ENCODE assay signal across 1 cellular context in the genomic region with DNA sequence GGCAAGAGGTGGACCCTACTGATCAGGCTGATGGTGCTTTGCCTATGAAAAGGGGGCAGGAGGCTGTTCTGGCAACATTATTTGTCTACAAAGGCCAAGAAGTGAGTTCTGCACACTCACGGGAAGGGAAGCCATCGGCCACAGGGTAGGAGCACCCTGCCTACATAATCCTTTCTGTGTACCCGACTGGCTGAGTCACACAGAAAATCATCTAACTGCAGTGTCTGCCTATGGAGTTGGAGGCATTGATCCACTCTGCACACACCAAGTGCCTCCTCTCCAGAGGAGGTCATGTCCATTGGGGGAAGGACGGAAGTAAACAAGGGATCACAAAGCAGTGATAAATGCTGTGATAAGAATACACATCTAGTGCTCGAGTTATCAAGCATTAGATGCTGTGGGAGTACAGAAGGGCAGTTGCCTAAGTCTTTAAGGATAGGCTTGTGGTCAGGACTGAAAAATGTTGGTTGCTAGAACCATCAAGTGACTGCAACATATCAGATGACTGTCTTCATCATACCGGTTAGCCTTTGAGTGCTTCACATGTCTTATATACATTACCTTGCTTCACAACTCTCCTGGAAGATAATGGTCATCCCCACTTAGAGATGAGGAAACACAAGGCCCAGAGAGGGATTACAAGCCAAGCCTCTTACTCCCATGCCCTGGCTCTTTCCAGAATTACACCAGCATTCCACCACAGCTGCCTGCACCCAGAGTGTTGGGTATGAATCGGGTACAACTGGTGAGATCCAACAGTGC.
A peak's percentile ranks its signal among the peaks of the same experiment; 100 is the strongest.
TF ChIP-seq lines count a peak whose summit lies in the region.

No MANE protein-coding gene starts in this region.

TF ChIP-seq in HepG2, 621 proteins besides CTCF, POLR2A, EP300 and RAD21 (continued from another document and continues in another):
- TF ChIP-seq YY1 (IDR thresholded peaks at IDR 0.05; ENCODE audit: insufficient read depth, insufficient replicate concordance, low read depth, low read length) = peak; percentile 40
- no peak for TF ChIP-seq ELF1 (CRISPR knock-in tag; IDR thresholded peaks at IDR 0.05)
- TF ChIP-seq, protein P1, sequence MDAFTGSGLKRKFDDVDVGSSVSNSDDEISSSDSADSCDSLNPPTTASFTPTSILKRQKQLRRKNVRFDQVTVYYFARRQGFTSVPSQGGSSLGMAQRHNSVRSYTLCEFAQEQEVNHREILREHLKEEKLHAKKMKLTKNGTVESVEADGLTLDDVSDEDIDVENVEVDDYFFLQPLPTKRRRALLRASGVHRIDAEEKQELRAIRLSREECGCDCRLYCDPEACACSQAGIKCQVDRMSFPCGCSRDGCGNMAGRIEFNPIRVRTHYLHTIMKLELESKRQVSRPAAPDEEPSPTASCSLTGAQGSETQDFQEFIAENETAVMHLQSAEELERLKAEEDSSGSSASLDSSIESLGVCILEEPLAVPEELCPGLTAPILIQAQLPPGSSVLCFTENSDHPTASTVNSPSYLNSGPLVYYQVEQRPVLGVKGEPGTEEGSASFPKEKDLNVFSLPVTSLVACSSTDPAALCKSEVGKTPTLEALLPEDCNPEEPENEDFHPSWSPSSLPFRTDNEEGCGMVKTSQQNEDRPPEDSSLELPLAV (CRISPR knock-in tag; conservative IDR thresholded peaks at IDR 0.05; ENCODE audit: low read depth) = no peak
- peak; percentile 84; the same call in 1 of the 2 replicates for TF ChIP-seq HMG20A (CRISPR knock-in tag; IDR thresholded peaks at IDR 0.05; ENCODE audit: borderline replicate concordance)
- TF ChIP-seq RBAK (CRISPR knock-in tag; IDR thresholded peaks at IDR 0.05) = no peak
- TF ChIP-seq ZNF382 (CRISPR knock-in tag; IDR thresholded peaks at IDR 0.05; ENCODE audit: borderline replicate concordance) = no peak
- TF ChIP-seq HIVEP1 (CRISPR knock-in tag; IDR thresholded peaks at IDR 0.05) = no peak
- 0 out of 2 replicates have a peak, but pooled peaks have one; percentile 27 for TF ChIP-seq ZMYM4 (CRISPR knock-in tag; IDR thresholded peaks at IDR 0.05)
- TF ChIP-seq TGIF2 (CRISPR knock-in tag; IDR thresholded peaks at IDR 0.05) = no peak
- TF ChIP-seq POLR2AphosphoS2 (IDR thresholded peaks at IDR 0.05; ENCODE audit: low read depth, low read length) = 0 out of 2 replicates have a peak, but pooled peaks have one; percentile 22
- TF ChIP-seq, protein P2, sequence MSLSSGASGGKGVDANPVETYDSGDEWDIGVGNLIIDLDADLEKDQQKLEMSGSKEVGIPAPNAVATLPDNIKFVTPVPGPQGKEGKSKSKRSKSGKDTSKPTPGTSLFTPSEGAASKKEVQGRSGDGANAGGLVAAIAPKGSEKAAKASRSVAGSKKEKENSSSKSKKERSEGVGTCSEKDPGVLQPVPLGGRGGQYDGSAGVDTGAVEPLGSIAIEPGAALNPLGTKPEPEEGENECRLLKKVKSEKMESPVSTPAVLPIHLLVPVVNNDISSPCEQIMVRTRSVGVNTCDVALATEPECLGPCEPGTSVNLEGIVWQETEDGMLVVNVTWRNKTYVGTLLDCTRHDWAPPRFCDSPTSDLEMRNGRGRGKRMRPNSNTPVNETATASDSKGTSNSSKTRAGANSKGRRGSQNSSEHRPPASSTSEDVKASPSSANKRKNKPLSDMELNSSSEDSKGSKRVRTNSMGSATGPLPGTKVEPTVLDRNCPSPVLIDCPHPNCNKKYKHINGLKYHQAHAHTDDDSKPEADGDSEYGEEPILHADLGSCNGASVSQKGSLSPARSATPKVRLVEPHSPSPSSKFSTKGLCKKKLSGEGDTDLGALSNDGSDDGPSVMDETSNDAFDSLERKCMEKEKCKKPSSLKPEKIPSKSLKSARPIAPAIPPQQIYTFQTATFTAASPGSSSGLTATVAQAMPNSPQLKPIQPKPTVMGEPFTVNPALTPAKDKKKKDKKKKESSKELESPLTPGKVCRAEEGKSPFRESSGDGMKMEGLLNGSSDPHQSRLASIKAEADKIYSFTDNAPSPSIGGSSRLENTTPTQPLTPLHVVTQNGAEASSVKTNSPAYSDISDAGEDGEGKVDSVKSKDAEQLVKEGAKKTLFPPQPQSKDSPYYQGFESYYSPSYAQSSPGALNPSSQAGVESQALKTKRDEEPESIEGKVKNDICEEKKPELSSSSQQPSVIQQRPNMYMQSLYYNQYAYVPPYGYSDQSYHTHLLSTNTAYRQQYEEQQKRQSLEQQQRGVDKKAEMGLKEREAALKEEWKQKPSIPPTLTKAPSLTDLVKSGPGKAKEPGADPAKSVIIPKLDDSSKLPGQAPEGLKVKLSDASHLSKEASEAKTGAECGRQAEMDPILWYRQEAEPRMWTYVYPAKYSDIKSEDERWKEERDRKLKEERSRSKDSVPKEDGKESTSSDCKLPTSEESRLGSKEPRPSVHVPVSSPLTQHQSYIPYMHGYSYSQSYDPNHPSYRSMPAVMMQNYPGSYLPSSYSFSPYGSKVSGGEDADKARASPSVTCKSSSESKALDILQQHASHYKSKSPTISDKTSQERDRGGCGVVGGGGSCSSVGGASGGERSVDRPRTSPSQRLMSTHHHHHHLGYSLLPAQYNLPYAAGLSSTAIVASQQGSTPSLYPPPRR (CRISPR knock-in tag; IDR thresholded peaks at IDR 0.05; ENCODE audit: borderline replicate concordance) = peak; percentile 72
- TF ChIP-seq ZNF598 (CRISPR knock-in tag; IDR thresholded peaks at IDR 0.05; ENCODE audit: borderline replicate concordance) = 0 out of 2 replicates have a peak, but pooled peaks have one; percentile 14
- no peak for TF ChIP-seq KDM6A (CRISPR knock-in tag; IDR thresholded peaks at IDR 0.05; ENCODE audit: low read depth)
- TF ChIP-seq, protein P3, sequence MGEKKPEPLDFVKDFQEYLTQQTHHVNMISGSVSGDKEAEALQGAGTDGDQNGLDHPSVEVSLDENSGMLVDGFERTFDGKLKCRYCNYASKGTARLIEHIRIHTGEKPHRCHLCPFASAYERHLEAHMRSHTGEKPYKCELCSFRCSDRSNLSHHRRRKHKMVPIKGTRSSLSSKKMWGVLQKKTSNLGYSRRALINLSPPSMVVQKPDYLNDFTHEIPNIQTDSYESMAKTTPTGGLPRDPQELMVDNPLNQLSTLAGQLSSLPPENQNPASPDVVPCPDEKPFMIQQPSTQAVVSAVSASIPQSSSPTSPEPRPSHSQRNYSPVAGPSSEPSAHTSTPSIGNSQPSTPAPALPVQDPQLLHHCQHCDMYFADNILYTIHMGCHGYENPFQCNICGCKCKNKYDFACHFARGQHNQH (CRISPR knock-in tag; IDR thresholded peaks at IDR 0.05) = peak; percentile 56; the same call in 1 of the 2 replicates
- TF ChIP-seq SMC3 (IDR thresholded peaks at IDR 0.05; ENCODE audit: low read length) = peak; percentile 30; the same call in 1 of the 2 replicates
- no peak for TF ChIP-seq PHF21A (CRISPR knock-in tag; IDR thresholded peaks at IDR 0.05)
- no peak for TF ChIP-seq ZNF737 (CRISPR knock-in tag; IDR thresholded peaks at IDR 0.05; ENCODE audit: borderline replicate concordance)
- peak; percentile 30; the same call in 1 of the 2 replicates for TF ChIP-seq YEATS2 (CRISPR knock-in tag; IDR thresholded peaks at IDR 0.05; ENCODE audit: borderline replicate concordance)
- TF ChIP-seq, protein P4, sequence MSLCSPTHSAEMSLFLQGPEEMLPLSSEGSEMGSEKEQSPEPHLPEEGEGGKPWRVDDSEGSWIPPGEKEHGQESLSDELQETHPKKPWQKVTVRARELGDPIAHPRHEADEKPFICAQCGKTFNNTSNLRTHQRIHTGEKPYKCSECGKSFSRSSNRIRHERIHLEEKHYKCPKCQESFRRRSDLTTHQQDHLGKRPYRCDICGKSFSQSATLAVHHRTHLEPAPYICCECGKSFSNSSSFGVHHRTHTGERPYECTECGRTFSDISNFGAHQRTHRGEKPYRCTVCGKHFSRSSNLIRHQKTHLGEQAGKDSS (CRISPR knock-in tag; IDR thresholded peaks at IDR 0.05; ENCODE audit: borderline replicate concordance, low read depth) = no peak
- peak; percentile 52 for TF ChIP-seq ZNF644 (CRISPR knock-in tag; IDR thresholded peaks at IDR 0.05; ENCODE audit: low read depth)
- no peak for TF ChIP-seq ZNF567 (CRISPR knock-in tag; IDR thresholded peaks at IDR 0.05; ENCODE audit: borderline replicate concordance)
- TF ChIP-seq POLR2AphosphoS5 (IDR thresholded peaks at IDR 0.05; ENCODE audit: low read depth, low read length) = peak; percentile 42; the same call in 1 of the 2 replicates
- TF ChIP-seq, protein P5, sequence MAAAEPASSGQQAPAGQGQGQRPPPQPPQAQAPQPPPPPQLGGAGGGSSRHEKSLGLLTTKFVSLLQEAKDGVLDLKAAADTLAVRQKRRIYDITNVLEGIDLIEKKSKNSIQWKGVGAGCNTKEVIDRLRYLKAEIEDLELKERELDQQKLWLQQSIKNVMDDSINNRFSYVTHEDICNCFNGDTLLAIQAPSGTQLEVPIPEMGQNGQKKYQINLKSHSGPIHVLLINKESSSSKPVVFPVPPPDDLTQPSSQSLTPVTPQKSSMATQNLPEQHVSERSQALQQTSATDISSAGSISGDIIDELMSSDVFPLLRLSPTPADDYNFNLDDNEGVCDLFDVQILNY (CRISPR knock-in tag; conservative IDR thresholded peaks at IDR 0.05) = no peak
- peak; percentile 85; the same call in 1 of the 2 replicates for TF ChIP-seq GLI4 (CRISPR knock-in tag; IDR thresholded peaks at IDR 0.05; ENCODE audit: borderline replicate concordance)
- TF ChIP-seq, protein P6, sequence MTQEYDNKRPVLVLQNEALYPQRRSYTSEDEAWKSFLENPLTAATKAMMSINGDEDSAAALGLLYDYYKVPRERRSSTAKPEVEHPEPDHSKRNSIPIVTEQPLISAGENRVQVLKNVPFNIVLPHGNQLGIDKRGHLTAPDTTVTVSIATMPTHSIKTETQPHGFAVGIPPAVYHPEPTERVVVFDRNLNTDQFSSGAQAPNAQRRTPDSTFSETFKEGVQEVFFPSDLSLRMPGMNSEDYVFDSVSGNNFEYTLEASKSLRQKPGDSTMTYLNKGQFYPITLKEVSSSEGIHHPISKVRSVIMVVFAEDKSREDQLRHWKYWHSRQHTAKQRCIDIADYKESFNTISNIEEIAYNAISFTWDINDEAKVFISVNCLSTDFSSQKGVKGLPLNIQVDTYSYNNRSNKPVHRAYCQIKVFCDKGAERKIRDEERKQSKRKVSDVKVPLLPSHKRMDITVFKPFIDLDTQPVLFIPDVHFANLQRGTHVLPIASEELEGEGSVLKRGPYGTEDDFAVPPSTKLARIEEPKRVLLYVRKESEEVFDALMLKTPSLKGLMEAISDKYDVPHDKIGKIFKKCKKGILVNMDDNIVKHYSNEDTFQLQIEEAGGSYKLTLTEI (CRISPR knock-in tag; conservative IDR thresholded peaks at IDR 0.05) = no peak
- no peak; the same call in 1 of the 2 replicates for TF ChIP-seq ZNF124 (CRISPR knock-in tag; IDR thresholded peaks at IDR 0.05)
- TF ChIP-seq ZNF605 (CRISPR knock-in tag; IDR thresholded peaks at IDR 0.05) = no peak; the same call in 1 of the 2 replicates
- no peak for TF ChIP-seq ZNF17 (CRISPR knock-in tag; IDR thresholded peaks at IDR 0.05)
- TF ChIP-seq NR2C2 (CRISPR knock-in tag; IDR thresholded peaks at IDR 0.05; ENCODE audit: borderline replicate concordance) = peak; percentile 48; the same call in 1 of the 2 replicates
- no peak for TF ChIP-seq HOXD1 (CRISPR knock-in tag; IDR thresholded peaks at IDR 0.05)
- TF ChIP-seq IRX3 (CRISPR knock-in tag; IDR thresholded peaks at IDR 0.05; ENCODE audit: borderline replicate concordance, low read depth) = no peak
- peak; percentile 54; the same call in 1 of the 2 replicates for TF ChIP-seq KDM2A (CRISPR knock-in tag; IDR thresholded peaks at IDR 0.05; ENCODE audit: borderline replicate concordance, low read depth)
- TF ChIP-seq ZFP62 (CRISPR knock-in tag; IDR thresholded peaks at IDR 0.05) = no peak
- peak; percentile 57; the same call in 1 of the 2 replicates for TF ChIP-seq MEF2D (CRISPR knock-in tag; IDR thresholded peaks at IDR 0.05)
- no peak for TF ChIP-seq ATRX (CRISPR knock-in tag; IDR thresholded peaks at IDR 0.05; ENCODE audit: borderline replicate concordance)
- no peak for TF ChIP-seq PAF1 (CRISPR knock-in tag; IDR thresholded peaks at IDR 0.05)
- TF ChIP-seq, protein P7, sequence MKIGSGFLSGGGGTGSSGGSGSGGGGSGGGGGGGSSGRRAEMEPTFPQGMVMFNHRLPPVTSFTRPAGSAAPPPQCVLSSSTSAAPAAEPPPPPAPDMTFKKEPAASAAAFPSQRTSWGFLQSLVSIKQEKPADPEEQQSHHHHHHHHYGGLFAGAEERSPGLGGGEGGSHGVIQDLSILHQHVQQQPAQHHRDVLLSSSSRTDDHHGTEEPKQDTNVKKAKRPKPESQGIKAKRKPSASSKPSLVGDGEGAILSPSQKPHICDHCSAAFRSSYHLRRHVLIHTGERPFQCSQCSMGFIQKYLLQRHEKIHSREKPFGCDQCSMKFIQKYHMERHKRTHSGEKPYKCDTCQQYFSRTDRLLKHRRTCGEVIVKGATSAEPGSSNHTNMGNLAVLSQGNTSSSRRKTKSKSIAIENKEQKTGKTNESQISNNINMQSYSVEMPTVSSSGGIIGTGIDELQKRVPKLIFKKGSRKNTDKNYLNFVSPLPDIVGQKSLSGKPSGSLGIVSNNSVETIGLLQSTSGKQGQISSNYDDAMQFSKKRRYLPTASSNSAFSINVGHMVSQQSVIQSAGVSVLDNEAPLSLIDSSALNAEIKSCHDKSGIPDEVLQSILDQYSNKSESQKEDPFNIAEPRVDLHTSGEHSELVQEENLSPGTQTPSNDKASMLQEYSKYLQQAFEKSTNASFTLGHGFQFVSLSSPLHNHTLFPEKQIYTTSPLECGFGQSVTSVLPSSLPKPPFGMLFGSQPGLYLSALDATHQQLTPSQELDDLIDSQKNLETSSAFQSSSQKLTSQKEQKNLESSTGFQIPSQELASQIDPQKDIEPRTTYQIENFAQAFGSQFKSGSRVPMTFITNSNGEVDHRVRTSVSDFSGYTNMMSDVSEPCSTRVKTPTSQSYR (CRISPR knock-in tag; IDR thresholded peaks at IDR 0.05; ENCODE audit: borderline replicate concordance) = peak; percentile 77; the same call in 1 of the 2 replicates
- no peak for TF ChIP-seq ZFP41 (CRISPR knock-in tag; IDR thresholded peaks at IDR 0.05; ENCODE audit: borderline replicate concordance)
- no peak for TF ChIP-seq SNAPC2 (CRISPR knock-in tag; IDR thresholded peaks at IDR 0.05)
- no peak for TF ChIP-seq ZNF816 (CRISPR knock-in tag; IDR thresholded peaks at IDR 0.05; ENCODE audit: borderline replicate concordance)
- TF ChIP-seq SP2 (CRISPR knock-in tag; IDR thresholded peaks at IDR 0.05) = no peak
- TF ChIP-seq, protein P8, sequence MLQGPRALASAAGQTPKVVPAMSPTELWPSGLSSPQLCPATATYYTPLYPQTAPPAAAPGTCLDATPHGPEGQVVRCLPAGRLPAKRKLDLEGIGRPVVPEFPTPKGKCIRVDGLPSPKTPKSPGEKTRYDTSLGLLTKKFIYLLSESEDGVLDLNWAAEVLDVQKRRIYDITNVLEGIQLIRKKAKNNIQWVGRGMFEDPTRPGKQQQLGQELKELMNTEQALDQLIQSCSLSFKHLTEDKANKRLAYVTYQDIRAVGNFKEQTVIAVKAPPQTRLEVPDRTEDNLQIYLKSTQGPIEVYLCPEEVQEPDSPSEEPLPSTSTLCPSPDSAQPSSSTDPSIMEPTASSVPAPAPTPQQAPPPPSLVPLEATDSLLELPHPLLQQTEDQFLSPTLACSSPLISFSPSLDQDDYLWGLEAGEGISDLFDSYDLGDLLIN (CRISPR knock-in tag; IDR thresholded peaks at IDR 0.05; ENCODE audit: borderline replicate concordance) = no peak
- TF ChIP-seq, protein P9, sequence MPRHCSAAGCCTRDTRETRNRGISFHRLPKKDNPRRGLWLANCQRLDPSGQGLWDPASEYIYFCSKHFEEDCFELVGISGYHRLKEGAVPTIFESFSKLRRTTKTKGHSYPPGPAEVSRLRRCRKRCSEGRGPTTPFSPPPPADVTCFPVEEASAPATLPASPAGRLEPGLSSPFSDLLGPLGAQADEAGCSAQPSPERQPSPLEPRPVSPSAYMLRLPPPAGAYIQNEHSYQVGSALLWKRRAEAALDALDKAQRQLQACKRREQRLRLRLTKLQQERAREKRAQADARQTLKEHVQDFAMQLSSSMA (CRISPR knock-in tag; IDR thresholded peaks at IDR 0.05) = no peak
- TF ChIP-seq NFIC (IDR thresholded peaks at IDR 0.05; ENCODE audit: low read length) = 0 out of 2 replicates have a peak, but pooled peaks have one; percentile 45
- no peak for TF ChIP-seq ZNF749 (CRISPR knock-in tag; IDR thresholded peaks at IDR 0.05; ENCODE audit: borderline replicate concordance)
- no peak; the same call in 1 of the 2 replicates for TF ChIP-seq BORCS8-MEF2B (CRISPR knock-in tag; IDR thresholded peaks at IDR 0.05)
